Comparison of ENCODE assay signal across 9 cellular contexts in the genomic region with DNA sequence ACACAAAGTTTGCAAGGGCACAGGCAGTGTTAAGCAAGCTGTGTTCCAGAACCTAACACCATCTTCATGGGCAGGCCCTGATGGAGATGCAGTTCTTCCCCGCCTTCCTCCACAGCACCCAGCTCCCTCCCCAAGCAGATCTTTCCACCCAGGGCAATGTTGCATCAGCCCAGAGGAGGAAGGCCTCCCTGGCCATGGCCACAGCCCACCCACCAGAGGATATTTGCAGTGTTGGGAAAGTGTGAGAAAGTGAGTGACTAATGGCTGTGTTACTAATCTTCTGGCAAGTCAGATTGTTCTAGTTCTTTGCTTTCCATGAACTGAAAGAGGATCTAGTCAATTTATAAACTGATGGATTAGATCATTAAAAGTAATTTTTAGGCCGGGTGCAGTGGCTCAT. TPM values are rescaled to one million over a fixed set of nuclear protein-coding genes. Genes with fewer than 3 reads are reported as not detected.
DNase-seq lines count a peak whose midpoint lies in the region; ATAC-seq and TF ChIP-seq lines count a peak whose summit lies in the region.
"Had no signal": no experiment of that assay in that cellular context is flagged by ENCODE, and none has a peak within 500 bp of the region (broad histone marks: within the 10 kb centered on the region; RNA-seq: fewer than 3 reads in every experiment).

No MANE protein-coding gene starts in this region.

- DNase-seq in GM23248: peak; percentile 96
- DNase-seq in astrocyte of the hippocampus (ENCODE audit: low read depth, low spot score): peak; percentile 67
- peak; percentile 17 for DNase-seq in non-pigmented ciliary epithelial cell (ENCODE audit: low read depth)
- DNase-seq in MM.1S: no peak
- DNase-seq in NCI-H2029 treated with DMSO at 0.1 percent for 48 hours (lab: John Stamatoyannopoulos, UW): no peak
- no peak for DNase-seq in effector CD8-positive, alpha-beta T cell (lab: John Stamatoyannopoulos, UW)
- DNase-seq: effector memory CD4-positive, alpha-beta T cell had no signal

- no peak for TF ChIP-seq CTCF in MM.1S (IDR thresholded peaks at IDR 0.05; ENCODE audit: low read length)

- in situ Hi-C loops in GM23248 (cut with MboI): no loop called here

- H3K27me3 ChIP-seq in ACC112 (ENCODE audit: insufficient read depth, low read length) (no peaks in the 10 kb centered on the region), GM23248 (replicated peaks; ENCODE audit: insufficient read depth) (no peaks in the 10 kb centered on the region), MM.1S (replicated peaks; ENCODE audit: insufficient read depth, low read length) (no peaks in the 10 kb centered on the region)

- H3K4me3 ChIP-seq in ACC112 (ENCODE audit: low read depth, low read length) (no peak overlapping the region), GM23248 (no peak overlapping the region), MM.1S (ENCODE audit: low read length) (no peak overlapping the region)

- WGBS in GM23248 (ENCODE audit: low coverage in 1 of 2, low lambda C conversion rate in 2 of 2, missing lambda C conversion rate in 2 of 2), 2 experiments: 0 to 4% methylated on average over 2 of the region's 2 CpGs

- H3K4me1 ChIP-seq in ACC112 (ENCODE audit: control insufficient read depth, insufficient read depth, low read length, unreplicated experiment) (peaks cover 30% of the 10 kb centered on the region), GM23248 (ENCODE audit: insufficient read depth) (peaks cover 56% of the 10 kb centered on the region), MM.1S (ENCODE audit: low read length) (no peaks in the 10 kb centered on the region)

- H3K36me3 ChIP-seq in ACC112 (ENCODE audit: insufficient read depth, low read length) (no peaks in the 10 kb centered on the region), GM23248 (ENCODE audit: low read depth) (no peaks in the 10 kb centered on the region), MM.1S (replicated peaks; ENCODE audit: insufficient read depth, low read length) (no peaks in the 10 kb centered on the region)

- H4K20me1 ChIP-seq in GM23248 (ENCODE audit: insufficient read depth) (no peaks in the 10 kb centered on the region), MM.1S (ENCODE audit: insufficient read depth, low read length) (no peaks in the 10 kb centered on the region)

- peaks cover 47% of the 10 kb centered on the region for H3F3A ChIP-seq in GM23248 (ENCODE audit: insufficient read depth)
- no peaks in the 10 kb centered on the region for H3F3A ChIP-seq in MM.1S (ENCODE audit: insufficient read depth, low read length)

- H3K9me2 ChIP-seq in GM23248 (ENCODE audit: insufficient read depth): no peaks in the 10 kb centered on the region
- no peaks in the 10 kb centered on the region for H3K9me2 ChIP-seq in MM.1S (replicated peaks; ENCODE audit: insufficient read depth, low read length)

- H3K9ac ChIP-seq in GM23248 (peak overlapping the region; percentile 47), MM.1S (ENCODE audit: low read length) (no peak overlapping the region)

- H3K9me3 ChIP-seq in GM23248 (ENCODE audit: low read depth): no peaks in the 10 kb centered on the region
- H3K9me3 ChIP-seq in MM.1S (replicated peaks; ENCODE audit: insufficient read depth, low read length): no peaks in the 10 kb centered on the region

- ATAC-seq in GM18867 (IDR thresholded peaks at IDR 0.05; ENCODE audit: unreplicated experiment): no peak

- H3K4me2 ChIP-seq in GM23248 (ENCODE audit: unreplicated experiment) (peak overlapping the region; percentile 33), MM.1S (ENCODE audit: low read depth, low read length) (no peak overlapping the region)

- no peaks in the 10 kb centered on the region for H3K79me2 ChIP-seq in ACC112 (ENCODE audit: control insufficient read depth, insufficient read depth, low read length, unreplicated experiment)
- H3K79me2 ChIP-seq in GM23248 (ENCODE audit: insufficient read depth): no peaks in the 10 kb centered on the region
- no peaks in the 10 kb centered on the region for H3K79me2 ChIP-seq in MM.1S (ENCODE audit: low read length)

- peak overlapping the region; percentile 36; the same call in 1 of the 2 replicates for H3K27ac ChIP-seq in ACC112 (ENCODE audit: low read depth, low read length)
- H3K27ac ChIP-seq in GM23248: peak overlapping the region; percentile 88
- H3K27ac ChIP-seq in MM.1S (ENCODE audit: low read length): no peak overlapping the region

- H2AFZ ChIP-seq in ACC112 (ENCODE audit: low read length, unreplicated experiment) (no peak overlapping the region), GM23248 (peak overlapping the region; percentile 46), MM.1S (ENCODE audit: low read length) (no peak overlapping the region)

RNA-seq across cellular contexts. Expression of gene ATP10A, which starts 42.0 kb away (rescaled TPM):
- total RNA-seq in GM23248 (2014; rRNA removed; shearing (Covaris generic)): 64.1 and 73.1 TPM in 2 replicates
- polyA plus RNA-seq in GM23248 (2016; fragmentation: Nextera tagmentation; extraction: Ambion mirVana): 20.4 and 22.2 TPM in 2 replicates

Comparison
In these comparisons a context has a peak if more than half of its experiments do, and no peak if none do; other contexts are left out.
1. DNase-seq: peak in GM23248 (single experiment), astrocyte of the hippocampus (single experiment) and non-pigmented ciliary epithelial cell (single experiment); none in MM.1S (single experiment), NCI-H2029 treated with DMSO at 0.1 percent for 48 hours (single experiment) and effector CD8-positive, alpha-beta T cell (single experiment).